In the genomic region with DNA sequence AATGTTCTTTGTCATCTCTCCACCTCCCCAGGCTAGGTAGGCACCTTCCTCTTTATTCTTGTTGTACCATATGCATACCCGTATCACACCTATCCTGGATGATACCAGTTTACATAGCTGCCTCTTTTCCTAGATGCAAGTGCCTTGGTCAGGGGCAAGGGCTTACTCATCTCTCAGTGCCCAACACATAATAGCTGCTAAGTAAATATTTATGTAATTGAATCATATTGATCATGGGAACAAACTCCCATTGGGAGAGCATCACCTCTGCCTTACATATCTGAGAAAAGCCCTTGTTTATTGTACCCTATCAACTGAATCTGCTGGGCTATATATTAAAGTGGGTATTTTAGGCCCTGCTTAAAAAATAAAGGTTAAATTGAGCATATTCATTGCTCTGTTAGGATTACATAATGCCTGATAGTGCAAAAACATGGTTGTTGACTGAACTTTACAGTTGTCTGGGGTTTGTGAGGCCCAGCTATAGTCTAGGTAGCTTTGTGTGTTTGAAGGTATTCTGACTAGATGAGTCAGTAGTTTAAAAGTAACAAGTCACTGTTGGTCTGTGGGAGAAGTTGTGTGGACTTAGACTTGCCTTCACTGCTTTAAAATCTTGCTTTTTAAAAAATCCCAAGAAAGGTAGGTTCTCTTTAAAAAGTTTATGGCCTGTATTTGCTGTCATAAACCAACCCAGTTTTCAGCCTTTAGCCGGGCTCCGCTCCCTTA, we compare ENCODE assay signal across 20 cellular contexts.
"Had no signal": no experiment of that assay in that cellular context is flagged by ENCODE, and none has a peak within 500 bp of the region (broad histone marks: within the 10 kb centered on the region; RNA-seq: fewer than 3 reads in every experiment).

No MANE protein-coding gene starts in this region.

- ATAC-seq: body of pancreas; left cardiac atrium; lower lobe of right lung; stimulated activated naive B cell treated with anti-CD40 and anti-IgM and Interleukin-4, amounts not matched to agents 10 μg/mL and 1 μg/mL and 100 μg/mL, for 72 hours had no signal

- H2AFZ ChIP-seq: parathyroid adenoma had no signal

- H3K4me3 Mint-ChIP-seq: activated naive CD8-positive, alpha-beta T cell; central memory CD8-positive, alpha-beta T cell; stimulated activated naive B cell treated with anti-CD40 and anti-IgM and Interleukin-4, amounts not matched to agents 10 μg/mL and 1 μg/mL and 100 μg/mL, for 72 hours had no signal

- H3K79me2 ChIP-seq: parathyroid adenoma had no signal

- H3K27me3 ChIP-seq: body of pancreas, tibial nerve, uterus had no signal

- H3K9ac ChIP-seq: parathyroid adenoma had no signal

- H3K4me1 ChIP-seq: body of pancreas, lower lobe of right lung, parathyroid adenoma had no signal

- H3K27ac ChIP-seq: body of pancreas, lower lobe of right lung, parathyroid adenoma, tibial nerve had no signal

- H3K4me3 ChIP-seq: body of pancreas, lower lobe of right lung, tibial nerve, uterus had no signal

- DNase-seq: activated CD4-positive, alpha-beta T cell treated with anti-CD3 and anti-CD28 coated beads, Interleukin-2, amount 50 U/mL, for 1 hour; activated CD4-positive, CD25-positive, alpha-beta regulatory T cell; activated CD8-positive, alpha-beta memory T cell treated with anti-CD3 and anti-CD28 coated beads for 24 hours; activated gamma-delta T cell treated with Interleukin-2 at 50 U/mL for 16 hours; amniotic stem cell; body of pancreas; effector CD8-positive, alpha-beta T cell; foreskin melanocyte; left cardiac atrium; lower lobe of right lung; midbrain; stimulated activated CD4-positive, alpha-beta T cell treated with anti-CD3 and anti-CD28 coated beads, Interleukin-2, amount 100 ng/mL, for 48 hours; stimulated activated naive B cell treated with anti-CD40 and anti-IgM and Interleukin-4, amounts not matched to agents 10 μg/mL and 1 μg/mL and 100 μg/mL, for 72 hours; T-helper 2 cell; uterus had no signal

- H3K27me3 Mint-ChIP-seq: activated naive CD8-positive, alpha-beta T cell; central memory CD8-positive, alpha-beta T cell; stimulated activated naive B cell treated with anti-CD40 and anti-IgM and Interleukin-4, amounts not matched to agents 10 μg/mL and 1 μg/mL and 100 μg/mL, for 72 hours had no signal

- H3K4me1 Mint-ChIP-seq: central memory CD8-positive, alpha-beta T cell; stimulated activated naive B cell treated with anti-CD40 and anti-IgM and Interleukin-4, amounts not matched to agents 10 μg/mL and 1 μg/mL and 100 μg/mL, for 72 hours had no signal

- H3K9me3 Mint-ChIP-seq: central memory CD8-positive, alpha-beta T cell; stimulated activated naive B cell treated with anti-CD40 and anti-IgM and Interleukin-4, amounts not matched to agents 10 μg/mL and 1 μg/mL and 100 μg/mL, for 72 hours had no signal

- FAIRE-seq: endothelial cell of umbilical vein had no signal

- H3K27ac Mint-ChIP-seq: activated naive CD8-positive, alpha-beta T cell; stimulated activated naive B cell treated with anti-CD40 and anti-IgM and Interleukin-4, amounts not matched to agents 10 μg/mL and 1 μg/mL and 100 μg/mL, for 72 hours had no signal

- H3K9me3 ChIP-seq: body of pancreas, lower lobe of right lung, tibial nerve, uterus had no signal

- H3K36me3 ChIP-seq: uterus had no signal
